Comparison of ENCODE assay signal across 9 cellular contexts in the genomic region with DNA sequence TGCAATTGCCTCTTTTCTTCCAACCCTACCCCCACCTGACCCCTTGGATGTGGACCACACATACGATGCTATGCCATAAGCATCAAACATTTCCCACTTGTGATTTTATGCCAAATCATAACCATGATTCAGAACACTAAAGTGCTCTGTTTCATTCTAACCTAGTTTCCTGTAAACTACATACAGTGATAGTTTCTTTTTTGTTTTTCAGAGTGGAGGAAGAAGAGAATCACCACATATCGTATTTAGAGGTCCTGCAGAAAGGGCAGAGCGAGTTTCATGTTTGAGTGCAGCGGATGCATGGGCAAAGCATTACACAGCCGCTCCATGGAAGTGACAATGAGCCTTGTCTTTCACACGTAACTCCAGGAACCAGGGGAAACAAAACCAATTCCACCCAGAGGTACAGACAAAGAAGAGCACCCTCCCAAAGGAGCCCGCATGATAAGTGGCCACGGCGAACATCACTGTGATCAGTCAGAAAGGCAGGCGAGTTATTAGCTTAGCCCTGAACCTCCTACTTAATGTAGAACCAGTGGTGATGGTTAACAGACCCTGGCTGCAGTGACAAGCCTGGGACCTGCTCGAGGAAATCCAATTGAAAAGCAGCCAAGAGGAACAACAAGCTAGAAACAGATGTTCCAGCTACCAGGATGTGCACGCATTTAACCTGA.
A peak's percentile ranks its signal among the peaks of the same experiment; 100 is the strongest.
DNase-seq lines count a peak whose midpoint lies in the region; ATAC-seq and TF ChIP-seq lines count a peak whose summit lies in the region.
"Had no signal": no experiment of that assay in that cellular context is flagged by ENCODE, and none has a peak within 500 bp of the region (broad histone marks: within the 10 kb centered on the region; RNA-seq: fewer than 3 reads in every experiment).

No MANE protein-coding gene starts in this region.

- no peaks in the 10 kb centered on the region for H3K36me3 ChIP-seq in naive thymus-derived CD4-positive, alpha-beta T cell (ENCODE audit: control insufficient read depth in 2 of 3, insufficient read depth in 3 of 3, low read length in 3 of 3)
- H3K36me3 ChIP-seq in tibial nerve, result no peaks in the 10 kb centered on the region
- H3K36me3 ChIP-seq in gastrocnemius medialis, result no peaks in the 10 kb centered on the region

- peak; percentile 5 to 19 for DNase-seq in NCI-H187 (lab: John Stamatoyannopoulos, UW)
- no peak for DNase-seq in NCI-H187 treated with DMSO at 0.1 percent for 48 hours (lab: John Stamatoyannopoulos, UW)
- DNase-seq in HFF-Myc (ENCODE audit: extremely low read depth, low read depth), result peak; percentile 37
- DNase-seq in NCI-H82 (lab: John Stamatoyannopoulos, UW), result peak; percentile 87
- no peak for DNase-seq in naive thymus-derived CD4-positive, alpha-beta T cell
- DNase-seq in tibial nerve (ENCODE audit: low spot score in 2 of 2), result no peak
- no peak for DNase-seq in activated gamma-delta T cell treated with Interleukin-2 at 50 U/mL for 16 hours
- DNase-seq in gastrocnemius medialis, result no peak

- intact Hi-C loops in naive thymus-derived CD4-positive, alpha-beta T cell (cut with micrococcal nuclease), result loop anchor here in 1 of 2 donors (1.0 to 5.0 kb wide), 2 partner anchors 9 to 62 kb away; partner anchors contain the start of gene ZNF281
- intact Hi-C loops in gastrocnemius medialis (cut with DNase I; ENCODE audit: low total_unique reads), result no loop called here

- POLR2A ChIA-PET in naive thymus-derived CD4-positive, alpha-beta T cell (lab: Charles Lee), result interaction anchor here (0.7 kb wide), 1 partner anchor 309 kb away, joined by 4 read pairs; no protein-coding TSS in a partner anchor

- H3K4me3 Mint-ChIP-seq in naive thymus-derived CD4-positive, alpha-beta T cell, result peak overlapping the region in 1 of 10 donors; percentile 65

- peaks cover 0 to 20% (median 0%) of the 10 kb centered on the region in 7 donors for H3K4me1 Mint-ChIP-seq in naive thymus-derived CD4-positive, alpha-beta T cell

- peaks cover 0 to 8% of the 10 kb centered on the region in 2 donors for H3K4me1 ChIP-seq in naive thymus-derived CD4-positive, alpha-beta T cell (ENCODE audit: control insufficient read depth in 2 of 2, insufficient read depth in 2 of 2, low read length in 2 of 2)
- no peaks in the 10 kb centered on the region for H3K4me1 ChIP-seq in tibial nerve
- H3K4me1 ChIP-seq in gastrocnemius medialis, result no peaks in the 10 kb centered on the region

- TF ChIP-seq POLR2A in tibial nerve (IDR thresholded peaks at IDR 0.05) (no peak), gastrocnemius medialis (IDR thresholded peaks at IDR 0.05) (no peak)

- no peaks in the 10 kb centered on the region for H3K9me3 ChIP-seq in naive thymus-derived CD4-positive, alpha-beta T cell (ENCODE audit: control insufficient read depth in 2 of 3, low read length in 3 of 3)
- H3K9me3 ChIP-seq in tibial nerve (no peaks in the 10 kb centered on the region), gastrocnemius medialis (no peaks in the 10 kb centered on the region)

- whole genome bisulfite sequencing in tibial nerve, 2 donors, result 53 to 58% methylated on average over 12 of the region's 12 CpGs

- H3K27me3 Mint-ChIP-seq in naive thymus-derived CD4-positive, alpha-beta T cell, result peaks cover 0 to 26% (median 7%) of the 10 kb centered on the region in 5 donors

- H3K27me3 ChIP-seq in naive thymus-derived CD4-positive, alpha-beta T cell (ENCODE audit: control insufficient read depth in 2 of 2, insufficient read depth in 2 of 2, low read length in 2 of 2), result no peaks in the 10 kb centered on the region
- no peaks in the 10 kb centered on the region for H3K27me3 ChIP-seq in tibial nerve
- H3K27me3 ChIP-seq in gastrocnemius medialis, result peaks cover 0 to 5% (median 0%) of the 10 kb centered on the region in 3 donors

- TF ChIP-seq CTCF in HFF-Myc (IDR thresholded peaks at IDR 0.05; ENCODE audit: low read depth, low read length, missing control alignments) (no peak), tibial nerve (IDR thresholded peaks at IDR 0.05) (no peak), gastrocnemius medialis (IDR thresholded peaks at IDR 0.05 in 4 of 5, conservative IDR thresholded peaks at IDR 0.05 in 1 of 5) (no peak)

- ATAC-seq in naive thymus-derived CD4-positive, alpha-beta T cell, result peak; percentile 26
- ATAC-seq in gastrocnemius medialis, result no peak

- no peaks in the 10 kb centered on the region for H3K36me3 Mint-ChIP-seq in naive thymus-derived CD4-positive, alpha-beta T cell

- no peaks in the 10 kb centered on the region for H3K9me3 Mint-ChIP-seq in naive thymus-derived CD4-positive, alpha-beta T cell

- CTCF ChIA-PET in naive thymus-derived CD4-positive, alpha-beta T cell (lab: Charles Lee), result no interaction called here

- no peak overlapping the region for H3K27ac ChIP-seq in naive thymus-derived CD4-positive, alpha-beta T cell (ENCODE audit: low read depth, low read length)
- H3K27ac ChIP-seq in tibial nerve (no peak overlapping the region), gastrocnemius medialis (no peak overlapping the region)
- H3K27ac ChIP-seq: SK-N-MC had no signal

- peak overlapping the region in 1 of 9 donors; percentile 71 for H3K27ac Mint-ChIP-seq in naive thymus-derived CD4-positive, alpha-beta T cell

- in situ Hi-C loops in gastrocnemius medialis (cut with MboI; ENCODE audit: low sequenced_read_pairs in 4 of 4), result no loop called here

- no peak for TF ChIP-seq EP300 in tibial nerve (IDR thresholded peaks at IDR 0.05)

- H3K4me3 ChIP-seq in HFF-Myc (replicated peaks; ENCODE audit: low read depth, low read length) (no peak overlapping the region), tibial nerve (no peak overlapping the region), gastrocnemius medialis (no peak overlapping the region)
- H3K4me3 ChIP-seq in naive thymus-derived CD4-positive, alpha-beta T cell (ENCODE audit: low read length), result no peak overlapping the region
- H3K4me3 ChIP-seq: SK-N-MC had no signal

Comparison
In these comparisons a context has a peak if more than half of its experiments do, and no peak if none do; other contexts are left out.
1. DNase-seq: peak in NCI-H187 (2 of 2), HFF-Myc (single experiment) and NCI-H82 (single experiment); none in NCI-H187 treated with DMSO at 0.1 percent for 48 hours (single experiment), naive thymus-derived CD4-positive, alpha-beta T cell (0 of 9), tibial nerve (0 of 2), activated gamma-delta T cell treated with Interleukin-2 at 50 U/mL for 16 hours (single experiment) and gastrocnemius medialis (0 of 2).